8 cellular contexts compared by ENCODE assay signal in genomic region chr17:76585649-76586593, GRCh38. TPM values are rescaled to one million over a fixed set of nuclear protein-coding genes. Genes with fewer than 3 reads are reported as not detected.
DNase-seq lines count a peak whose midpoint lies in the region; ATAC-seq and TF ChIP-seq lines count a peak whose summit lies in the region.

Gene ST6GALNAC2 (minus strand): TSS chr17:76585860. CDS start chr17:76585808, 52 bp downstream.

- no peaks in the 10 kb centered on the region for H3K36me3 Mint-ChIP-seq in activated CD8-positive, alpha-beta T cell treated with anti-CD3 and anti-CD28 coated beads for 36 hours (ENCODE audit: low read depth)

- H3K27ac ChIP-seq in transverse colon = peak within 1 kb of the TSS; percentile 30 to 71 (median 58)

- H3K4me3 Mint-ChIP-seq in activated CD8-positive, alpha-beta T cell treated with anti-CD3 and anti-CD28 coated beads for 36 hours = peak within 1 kb of the TSS; percentile 53

- H3K4me1 ChIP-seq in transverse colon = peaks cover 3 to 20% (median 18%) of the 10 kb centered on the region in 4 donors

- CTCF ChIA-PET in activated CD8-positive, alpha-beta T cell treated with anti-CD3 and anti-CD28 coated beads for 36 hours (lab: Charles Lee) = interaction anchor here (1.0 to 1.9 kb wide), 5 partner anchors 15 to 63 kb away, joined by 3 to 15 read pairs (median 3); no protein-coding TSS in a partner anchor

- intact Hi-C loops in activated CD8-positive, alpha-beta T cell treated with anti-CD3 and anti-CD28 coated beads for 36 hours (cut with micrococcal nuclease) = no loop called here
- intact Hi-C loops in transverse colon (cut with DNase I; ENCODE audit: low total_unique reads) = no loop called here

- TF ChIP-seq CTCF in GM06990 (IDR thresholded peaks at IDR 0.05; ENCODE audit: insufficient read depth, low read length, poor library complexity, severe bottlenecking) = peak; percentile 34
- no peak for TF ChIP-seq CTCF in activated CD8-positive, alpha-beta T cell treated with anti-CD3 and anti-CD28 coated beads for 36 hours (IDR thresholded peaks at IDR 0.05)
- TF ChIP-seq CTCF in transverse colon (IDR thresholded peaks at IDR 0.05) = peak in 4 of 5 experiments; percentile 18 to 55 (median 36)

- H3K36me3 ChIP-seq in GM06990 (ENCODE audit: control insufficient read depth, insufficient read depth, low read length) = no peaks in the 10 kb centered on the region
- no peaks in the 10 kb centered on the region for H3K36me3 ChIP-seq in transverse colon

- no peak for TF ChIP-seq POLR2A in erythroblast (IDR thresholded peaks at IDR 0.05; ENCODE audit: low read length)
- TF ChIP-seq POLR2A in transverse colon (IDR thresholded peaks at IDR 0.05) = no peak

- POLR2A ChIA-PET in activated CD8-positive, alpha-beta T cell treated with anti-CD3 and anti-CD28 coated beads for 36 hours (lab: Charles Lee) = interaction anchor here (0.6 to 2.8 kb wide), 7 partner anchors 9 to 132 kb away, joined by 3 to 14 read pairs (median 3); no protein-coding TSS in a partner anchor

- H3K27me3 ChIP-seq in GM06990 (replicated peaks; ENCODE audit: control insufficient read depth, insufficient read depth, low read length) (no peaks in the 10 kb centered on the region; the same call in 1 of the 2 replicates), transverse colon (peaks cover 55% of the 10 kb centered on the region)

- WGBS in transverse colon (ENCODE audit: low coverage in 1 of 2), 2 donors = 2% methylated on average over 56 of the region's 84 CpGs; no CpG with 5 or more reads in 1 of the 2 donors

- H3K9me3 ChIP-seq in transverse colon = no peaks in the 10 kb centered on the region

- H3K4me3 ChIP-seq in GM06990 (replicated peaks; ENCODE audit: low read depth, low read length) (peak within 1 kb of the TSS; percentile 59), transverse colon (peak within 1 kb of the TSS; percentile 47 to 67 (median 59))

- H3K9me3 Mint-ChIP-seq in activated CD8-positive, alpha-beta T cell treated with anti-CD3 and anti-CD28 coated beads for 36 hours = no peaks in the 10 kb centered on the region

- in situ Hi-C loops in transverse colon (cut with MboI; ENCODE audit: low pct_ligation_motif_present in 1 of 4, low pct_unique_long_range_greater_than_20kb in 1 of 4, low sequenced_read_pairs in 3 of 4) = no loop called here

- H3K27me3 Mint-ChIP-seq in activated CD8-positive, alpha-beta T cell treated with anti-CD3 and anti-CD28 coated beads for 36 hours = peaks cover 47% of the 10 kb centered on the region

- DNase-seq in GM06990 (ENCODE audit: extremely low read depth, insufficient read length) (no peak), NCI-H1105 (lab: John Stamatoyannopoulos, UW) (peak; percentile 25), erythroblast (lab: John Stamatoyannopoulos, UW) (peak; percentile 69 to 71), mucosa of gallbladder (ENCODE audit: low spot score) (peak; percentile 30), transverse colon (peak; percentile 71)
- DNase-seq in activated CD8-positive, alpha-beta T cell treated with anti-CD3 and anti-CD28 coated beads for 36 hours = peak; percentile 50

- no peak for TF ChIP-seq EP300 in transverse colon (IDR thresholded peaks at IDR 0.05; ENCODE audit: low read depth)

- ATAC-seq in activated CD8-positive, alpha-beta T cell treated with anti-CD3 and anti-CD28 coated beads for 36 hours = peak; percentile 89
- ATAC-seq in HG02938 (IDR thresholded peaks at IDR 0.05; ENCODE audit: unreplicated experiment) = no peak
- ATAC-seq in GM18517 (IDR thresholded peaks at IDR 0.05; ENCODE audit: unreplicated experiment) = no peak

- H3K4me1 Mint-ChIP-seq in activated CD8-positive, alpha-beta T cell treated with anti-CD3 and anti-CD28 coated beads for 36 hours (ENCODE audit: low read depth) = peaks cover 10% of the 10 kb centered on the region

- no peak within 1 kb of the TSS for H3K27ac Mint-ChIP-seq in activated CD8-positive, alpha-beta T cell treated with anti-CD3 and anti-CD28 coated beads for 36 hours

RNA-seq across cellular contexts. Expression of gene ST6GALNAC2, which starts in this region (rescaled TPM):
- not detected for total RNA-seq in activated CD8-positive, alpha-beta T cell treated with anti-CD3 and anti-CD28 coated beads for 36 hours
- 2.4 TPM for total RNA-seq in mucosa of gallbladder
- total RNA-seq in transverse colon = 1 to 10 TPM in 3 of 4 donors, not detected in 1; 1.4 to 4.4 (median 1.6) TPM

Comparison
In these comparisons a context has a peak if more than half of its experiments do, and no peak if none do; other contexts are left out.
1. Peak in DNase-seq and ATAC-seq in activated CD8-positive, alpha-beta T cell treated with anti-CD3 and anti-CD28 coated beads for 36 hours; RNA of the gene not detected or under 1 TPM.